Comparison of ENCODE assay signal across 3 cellular contexts in genomic region chr16:8590811-8591210, GRCh38.
TF ChIP-seq lines count a peak whose summit lies in the region.

No MANE protein-coding gene starts in this region.

TF ChIP-seq in HEK293, 187 proteins besides CTCF, POLR2A, EP300 and RAD21 (continues in another document):
- TF ChIP-seq ZNF670 (tag by site-specific recombination; IDR thresholded peaks at IDR 0.05; ENCODE audit: low read depth) (peak; percentile 87; the same call in 1 of the 2 replicates), AEBP2 (tag by site-specific recombination; IDR thresholded peaks at IDR 0.05; ENCODE audit: borderline replicate concordance) (0 out of 2 replicates have a peak, but pooled peaks have one; percentile 68), ZNF513 (tag by site-specific recombination; IDR thresholded peaks at IDR 0.05) (peak; percentile 94), ZNF707 (tag by site-specific recombination; IDR thresholded peaks at IDR 0.05) (0 out of 2 replicates have a peak, but pooled peaks have one; percentile 46), ZNF274 (IDR thresholded peaks at IDR 0.05; ENCODE audit: low read length) (no peak), ZNF274 (tag by site-specific recombination; IDR thresholded peaks at IDR 0.05; ENCODE audit: borderline replicate concordance) (peak; percentile 36; the same call in 1 of the 2 replicates), MYNN (tag by site-specific recombination; IDR thresholded peaks at IDR 0.05; ENCODE audit: borderline replicate concordance) (no peak), ATF2 (tag by site-specific recombination; IDR thresholded peaks at IDR 0.05; ENCODE audit: low read depth) (no peak), ZNF148 (tag by site-specific recombination; IDR thresholded peaks at IDR 0.05; ENCODE audit: borderline replicate concordance) (no peak), ZNF175 (tag by site-specific recombination; IDR thresholded peaks at IDR 0.05) (no peak)

TF ChIP-seq in IMR-90, 13 proteins besides CTCF, POLR2A, EP300 and RAD21:
- TF ChIP-seq SMC3 (IDR thresholded peaks at IDR 0.05; ENCODE audit: low read depth, low read length): no peak
- no peak for TF ChIP-seq RCOR1 (IDR thresholded peaks at IDR 0.05; ENCODE audit: insufficient replicate concordance, low read length)
- no peak for TF ChIP-seq CEBPB (IDR thresholded peaks at IDR 0.05; ENCODE audit: low read depth, low read length)
- no peak for TF ChIP-seq BHLHE40 (IDR thresholded peaks at IDR 0.05; ENCODE audit: low read depth, low read length)
- no peak for TF ChIP-seq ELK1 (IDR thresholded peaks at IDR 0.05; ENCODE audit: borderline replicate concordance, low read depth, low read length)
- no peak for TF ChIP-seq USF2 (IDR thresholded peaks at IDR 0.05; ENCODE audit: low read depth, low read length)
- no peak for TF ChIP-seq CHD1 (IDR thresholded peaks at IDR 0.05; ENCODE audit: low read depth, low read length)
- no peak for TF ChIP-seq NFE2L2 (IDR thresholded peaks at IDR 0.05; ENCODE audit: low read depth, low read length)
TF ChIP-seq in IMR-90: peak in this region for 0.

TF ChIP-seq in H1, 55 proteins besides CTCF, POLR2A, EP300 and RAD21:
- no peak for TF ChIP-seq PHF8 (conservative IDR thresholded peaks at IDR 0.05; ENCODE audit: low read depth, low read length)
- no peak for TF ChIP-seq KDM1A (IDR thresholded peaks at IDR 0.05; ENCODE audit: borderline replicate concordance, low read length)
- no peak for TF ChIP-seq TCF12 (IDR thresholded peaks at IDR 0.05; ENCODE audit: low read depth, low read length)
- TF ChIP-seq KDM4A (IDR thresholded peaks at IDR 0.05; ENCODE audit: low read depth, low read length, severe bottlenecking): no peak
- no peak for TF ChIP-seq SIX5 (IDR thresholded peaks at IDR 0.05; ENCODE audit: low read depth, low read length)
- TF ChIP-seq CEBPB (IDR thresholded peaks at IDR 0.05; ENCODE audit: low read depth, low read length): no peak
- no peak for TF ChIP-seq BRCA1 (IDR thresholded peaks at IDR 0.05; ENCODE audit: low read depth, low read length)
- no peak for TF ChIP-seq ATF3 (IDR thresholded peaks at IDR 0.05; ENCODE audit: insufficient read depth, low read depth, low read length)
- TF ChIP-seq FOSL1 (IDR thresholded peaks at IDR 0.05; ENCODE audit: insufficient read depth, low read depth, low read length): no peak
- no peak for TF ChIP-seq SP1 (IDR thresholded peaks at IDR 0.05; ENCODE audit: low read depth, low read length)
- TF ChIP-seq POLR2AphosphoS5 (IDR thresholded peaks at IDR 0.05; ENCODE audit: low read depth, low read length): no peak
- no peak for TF ChIP-seq YY1 (IDR thresholded peaks at IDR 0.05; ENCODE audit: low read depth, low read length)
- TF ChIP-seq SP4 (IDR thresholded peaks at IDR 0.05; ENCODE audit: low read length): no peak
- no peak for TF ChIP-seq CREB1 (IDR thresholded peaks at IDR 0.05)
- TF ChIP-seq CHD2 (IDR thresholded peaks at IDR 0.05; ENCODE audit: low read length): no peak
- TF ChIP-seq RNF2 (IDR thresholded peaks at IDR 0.05; ENCODE audit: borderline replicate concordance, low read depth, low read length, missing control alignments, poor library complexity, severe bottlenecking): no peak
- TF ChIP-seq RBBP5 (IDR thresholded peaks at IDR 0.05; ENCODE audit: borderline replicate concordance, low read depth, low read length): no peak
- TF ChIP-seq TBP (IDR thresholded peaks at IDR 0.05; ENCODE audit: low read depth, low read length): no peak
- TF ChIP-seq HDAC6 (IDR thresholded peaks at IDR 0.05; ENCODE audit: low read depth, low read length): no peak
TF ChIP-seq in H1: peak in this region for 0.
